In genomic region chrX:12972867-12973560, GRCh38 we compare ENCODE assay signal across 1 cellular context.
A peak's percentile ranks its signal among the peaks of the same experiment; 100 is the strongest.
TF ChIP-seq lines count a peak whose summit lies in the region.

No MANE protein-coding gene starts in this region.

TF ChIP-seq in HepG2, 621 proteins besides CTCF, POLR2A, EP300 and RAD21:
- TF ChIP-seq MBD4 (IDR thresholded peaks at IDR 0.05; ENCODE audit: borderline replicate concordance, low read length) (no peak), ZNF629 (CRISPR knock-in tag; conservative IDR thresholded peaks at IDR 0.05) (0 out of 2 replicates have a peak, but pooled peaks have one; percentile 9)
